8 cellular contexts compared by ENCODE assay signal in the genomic region with DNA sequence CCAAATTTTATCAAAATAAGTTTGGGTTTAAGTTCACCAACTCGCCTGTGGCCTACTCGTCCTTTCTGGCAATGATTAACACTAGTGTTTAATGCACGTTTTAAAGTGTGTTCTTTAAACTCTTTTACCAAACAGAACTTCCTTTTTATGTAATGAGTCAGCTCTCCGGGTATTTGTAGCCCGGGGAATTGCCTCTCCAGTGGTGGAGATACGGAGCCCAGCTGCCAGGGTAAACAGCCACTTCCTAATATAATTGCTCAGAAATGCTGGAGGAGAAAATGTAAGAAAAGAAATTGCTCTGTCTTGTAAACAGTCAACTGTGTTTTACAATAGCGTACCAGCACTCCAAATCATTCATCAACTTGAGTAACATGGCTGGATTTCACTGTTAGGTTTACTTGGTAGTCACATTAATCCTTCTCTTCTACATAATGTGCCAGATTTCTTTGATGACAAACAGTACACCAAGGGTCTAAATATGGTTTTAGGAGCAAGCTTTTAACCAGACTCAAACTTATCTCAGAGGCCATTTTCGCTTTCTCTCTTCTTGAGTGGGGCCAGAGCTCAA.
A peak's percentile ranks its signal among the peaks of the same experiment; 100 is the strongest.
DNase-seq lines count a peak whose midpoint lies in the region; ATAC-seq and TF ChIP-seq lines count a peak whose summit lies in the region.

No MANE protein-coding gene starts in this region.

- TF ChIP-seq CTCF in right lobe of liver (IDR thresholded peaks at IDR 0.05) (no peak), upper lobe of left lung (IDR thresholded peaks at IDR 0.05) (no peak)

- TF ChIP-seq EP300 in upper lobe of left lung (IDR thresholded peaks at IDR 0.05) = peak in 1 of 4 donors; percentile 24

- WGBS in right lobe of liver (ENCODE audit: insufficient coverage, low coverage, low lambda C conversion rate, missing lambda C conversion rate) = 10% methylated on average over 8 of the region's 8 CpGs
- 7 to 8% methylated on average over 8 of the region's 8 CpGs for WGBS in upper lobe of left lung, 2 donors

- ATAC-seq in GM19023 (IDR thresholded peaks at IDR 0.05; ENCODE audit: unreplicated experiment) = peak; percentile 71
- peak; percentile 80 for ATAC-seq in HG03108 (IDR thresholded peaks at IDR 0.05; ENCODE audit: unreplicated experiment)
- peak; percentile 91 to 97 (median 94) for ATAC-seq in right lobe of liver
- peak; percentile 89 to 94 for ATAC-seq in upper lobe of left lung (ENCODE audit: low FRiP score in 2 of 2)

- H3K27ac ChIP-seq in caudate nucleus (ENCODE audit: low read depth, low read length) (peak overlapping the region; percentile 4), right lobe of liver (peak overlapping the region; percentile 73 to 88 (median 84)), upper lobe of left lung (peak overlapping the region; percentile 44 to 81 (median 67))

- H3K27me3 ChIP-seq in right lobe of liver = no peaks in the 10 kb centered on the region
- H3K27me3 ChIP-seq in upper lobe of left lung = no peaks in the 10 kb centered on the region

- no peaks in the 10 kb centered on the region for H3K9me3 ChIP-seq in right lobe of liver
- no peaks in the 10 kb centered on the region for H3K9me3 ChIP-seq in upper lobe of left lung

- intact Hi-C loops in right lobe of liver (cut with DNase I) = no loop called here

- H3K36me3 ChIP-seq in right lobe of liver = no peaks in the 10 kb centered on the region
- no peaks in the 10 kb centered on the region for H3K36me3 ChIP-seq in upper lobe of left lung

- no peak overlapping the region for H3K4me3 ChIP-seq in right lobe of liver
- peak overlapping the region in 1 of 4 donors; percentile 5 for H3K4me3 ChIP-seq in upper lobe of left lung

- peak; percentile 60 for TF ChIP-seq POLR2A in right lobe of liver (IDR thresholded peaks at IDR 0.05)
- TF ChIP-seq POLR2A in upper lobe of left lung (IDR thresholded peaks at IDR 0.05) = no peak

- DNase-seq in CD1c-positive myeloid dendritic cell (ENCODE audit: extremely low spot score) = peak; percentile 85
- DNase-seq in OCI-M1 (lab: John Stamatoyannopoulos, UW) = peak; percentile 90
- peak in 1 of 61 donors; percentile 1 for DNase-seq in caudate nucleus (lab: John Stamatoyannopoulos, UW)
- peak; percentile 67 to 77 (median 75) for DNase-seq in right lobe of liver
- peak in 1 of 2 donors; percentile 88 for DNase-seq in upper lobe of left lung
- DNase-seq in stimulated activated CD4-positive, alpha-beta T cell treated with anti-CD3 and anti-CD28 coated beads, Interleukin-2, amount 100 ng/mL, for 48 hours = no peak

- H3K4me1 ChIP-seq in right lobe of liver (peaks cover 0 to 26% (median 11%) of the 10 kb centered on the region in 4 donors), upper lobe of left lung (peaks cover 21 to 26% (median 24%) of the 10 kb centered on the region in 4 donors)

Comparison
In these comparisons a context has a peak if more than half of its experiments do, and no peak if none do; other contexts are left out.
1. DNase-seq: peak in CD1c-positive myeloid dendritic cell (single experiment), OCI-M1 (single experiment) and right lobe of liver (3 of 3); none in stimulated activated CD4-positive, alpha-beta T cell treated with anti-CD3 and anti-CD28 coated beads, Interleukin-2, amount 100 ng/mL, for 48 hours (0 of 2).
2. H3K27ac ChIP-seq: peak in every context shown above with its lines; median percentile 84 in right lobe of liver; 67 in upper lobe of left lung; 4 in caudate nucleus.
3. Peak in every context shown above with its lines, with median percentiles within 50 percentile points of each other: ATAC-seq.